ENCODE assay signal across 13 cellular contexts in the genomic region with DNA sequence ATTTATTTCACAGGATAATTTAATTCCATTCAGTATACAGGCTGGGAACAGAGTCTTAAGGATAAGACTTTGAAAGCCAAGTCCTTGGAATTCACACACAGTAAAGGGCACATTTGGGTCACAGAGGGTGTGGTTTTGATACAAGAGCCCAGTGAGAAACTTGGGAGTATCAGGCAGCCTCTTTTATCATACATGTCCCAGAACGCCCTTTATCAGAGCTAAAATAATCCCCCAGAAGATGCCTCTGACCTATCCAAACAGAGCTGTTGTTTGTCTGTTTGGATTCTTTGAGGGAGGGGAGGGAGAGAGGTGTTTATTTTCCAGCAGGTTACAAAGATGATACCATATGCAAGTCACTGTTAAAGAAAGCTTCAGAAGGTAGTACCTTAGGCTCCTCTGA.
A peak's percentile ranks its signal among the peaks of the same experiment; 100 is the strongest.
DNase-seq lines count a peak whose midpoint lies in the region; ATAC-seq and TF ChIP-seq lines count a peak whose summit lies in the region.
"Had no signal": no experiment of that assay in that cellular context is flagged by ENCODE, and none has a peak within 500 bp of the region (broad histone marks: within the 10 kb centered on the region; RNA-seq: fewer than 3 reads in every experiment).

No MANE protein-coding gene starts in this region.

- no peaks in the 10 kb centered on the region for H3K9me3 Mint-ChIP-seq in activated naive CD8-positive, alpha-beta T cell (ENCODE audit: low read depth)

- H3K27ac ChIP-seq in DND-41 (ENCODE audit: low read length) (0 out of 2 replicates have a peak overlapping the region, but pooled peaks have one; percentile 22), left ventricle myocardium inferior (replicated peaks) (peak overlapping the region; percentile 79), sigmoid colon (peak overlapping the region in 3 of 4 donors; percentile 22 to 44 (median 41)), brain microvascular endothelial cell (no peak overlapping the region), prostate gland (no peak overlapping the region)

- no peak overlapping the region for H2AFZ ChIP-seq in DND-41 (ENCODE audit: low read depth, low read length)

- no peak overlapping the region for H3K4me2 ChIP-seq in DND-41 (ENCODE audit: insufficient read depth, low read length)

- no peak for TF ChIP-seq POLR2A in sigmoid colon (IDR thresholded peaks at IDR 0.05)
- TF ChIP-seq POLR2A in prostate gland (IDR thresholded peaks at IDR 0.05) = no peak

- in situ Hi-C loops in brain microvascular endothelial cell (cut with HindIII; ENCODE audit: low pct_ligation_motif_present, low sequenced_read_pairs) = no loop called here

- 79 to 80% methylated on average over 1 of the region's 1 CpG for WGBS in sigmoid colon, 2 donors
- WGBS in prostate gland = 70% methylated on average over 1 of the region's 1 CpG

- H3K9me3 ChIP-seq in DND-41 (ENCODE audit: insufficient read depth, low read length, severe bottlenecking) = no peaks in the 10 kb centered on the region
- H3K9me3 ChIP-seq in left ventricle myocardium inferior (replicated peaks) = no peaks in the 10 kb centered on the region
- no peaks in the 10 kb centered on the region for H3K9me3 ChIP-seq in sigmoid colon
- H3K9me3 ChIP-seq in prostate gland = no peaks in the 10 kb centered on the region
- H3K9me3 ChIP-seq: MG63 had no signal

- H3K36me3 Mint-ChIP-seq in activated naive CD8-positive, alpha-beta T cell = peaks cover 29% of the 10 kb centered on the region

- no peaks in the 10 kb centered on the region for H3K4me1 ChIP-seq in DND-41 (ENCODE audit: insufficient read depth, low read length)
- peaks cover 48% of the 10 kb centered on the region for H3K4me1 ChIP-seq in left ventricle myocardium inferior
- H3K4me1 ChIP-seq in sigmoid colon = no peaks in the 10 kb centered on the region
- peaks cover 5% of the 10 kb centered on the region for H3K4me1 ChIP-seq in prostate gland (replicated peaks)

- H3K79me2 ChIP-seq in DND-41 (ENCODE audit: insufficient read depth, low read length) = no peaks in the 10 kb centered on the region

- DNase-seq in DND-41 (no peak), left ventricle myocardium inferior (no peak), sigmoid colon (no peak), brain microvascular endothelial cell (no peak), prostate gland (ENCODE audit: low spot score) (no peak), NCI-H748 treated with DMSO at 0.1 percent for 48 hours (lab: John Stamatoyannopoulos, UW) (no peak)
- DNase-seq: activated CD4-positive, alpha-beta T cell treated with anti-CD3 and anti-CD28 coated beads for 4 hours; HCEC 1CT; mesendoderm; MG63; T-helper 1 cell had no signal

- peaks cover 51% of the 10 kb centered on the region for H3K4me1 Mint-ChIP-seq in activated naive CD8-positive, alpha-beta T cell (ENCODE audit: low read depth)

- TF ChIP-seq CTCF in DND-41 (IDR thresholded peaks at IDR 0.05; ENCODE audit: borderline replicate concordance, extremely low read depth, low read length, poor library complexity, severe bottlenecking) = no peak
- no peak for TF ChIP-seq CTCF in left ventricle myocardium inferior (IDR thresholded peaks at IDR 0.05; ENCODE audit: borderline replicate concordance)
- TF ChIP-seq CTCF in sigmoid colon (IDR thresholded peaks at IDR 0.05) = no peak
- TF ChIP-seq CTCF in brain microvascular endothelial cell (IDR thresholded peaks at IDR 0.05; ENCODE audit: low read depth, low read length, missing control alignments) = no peak
- no peak for TF ChIP-seq CTCF in prostate gland (IDR thresholded peaks at IDR 0.05)

- intact Hi-C loops in left ventricle myocardium inferior (cut with micrococcal nuclease) (no loop called here), sigmoid colon (cut with DNase I) (no loop called here), prostate gland (cut with DNase I) (no loop called here)

- H3K27ac Mint-ChIP-seq in activated naive CD8-positive, alpha-beta T cell = peak overlapping the region; percentile 82

- no peaks in the 10 kb centered on the region for H3K27me3 ChIP-seq in DND-41 (ENCODE audit: insufficient read depth, low read length, poor library complexity)
- H3K27me3 ChIP-seq in left ventricle myocardium inferior (ENCODE audit: low read depth) = no peaks in the 10 kb centered on the region
- no peaks in the 10 kb centered on the region for H3K27me3 ChIP-seq in sigmoid colon
- H3K27me3 ChIP-seq in brain microvascular endothelial cell (replicated peaks) = no peaks in the 10 kb centered on the region
- H3K27me3 ChIP-seq in prostate gland (replicated peaks; ENCODE audit: insufficient read depth) = no peaks in the 10 kb centered on the region
- H3K27me3 ChIP-seq: MG63 had no signal

- no peak for TF ChIP-seq EP300 in sigmoid colon (IDR thresholded peaks at IDR 0.05)

- H3K4me3 ChIP-seq in DND-41 (ENCODE audit: low read depth in 1 of 2, low read length in 2 of 2) = no peak overlapping the region
- no peak overlapping the region for H3K4me3 ChIP-seq in left ventricle myocardium inferior
- no peak overlapping the region for H3K4me3 ChIP-seq in sigmoid colon
- H3K4me3 ChIP-seq in brain microvascular endothelial cell (ENCODE audit: low read depth, low read length) = no peak overlapping the region
- no peak overlapping the region for H3K4me3 ChIP-seq in prostate gland
- H3K4me3 ChIP-seq: MG63 had no signal

- H3K4me3 Mint-ChIP-seq in activated naive CD8-positive, alpha-beta T cell = no peak overlapping the region

- no peaks in the 10 kb centered on the region for H3K27me3 Mint-ChIP-seq in activated naive CD8-positive, alpha-beta T cell

- no peak overlapping the region for H3K9ac ChIP-seq in DND-41 (ENCODE audit: low read depth, low read length)

- H3K36me3 ChIP-seq in DND-41 (ENCODE audit: insufficient read depth, low read length) = peaks cover 88% of the 10 kb centered on the region
- peaks cover 11% of the 10 kb centered on the region for H3K36me3 ChIP-seq in left ventricle myocardium inferior
- no peaks in the 10 kb centered on the region for H3K36me3 ChIP-seq in sigmoid colon
- no peaks in the 10 kb centered on the region for H3K36me3 ChIP-seq in brain microvascular endothelial cell (replicated peaks)
- no peaks in the 10 kb centered on the region for H3K36me3 ChIP-seq in prostate gland
- H3K36me3 ChIP-seq: MG63 had no signal

- H4K20me1 ChIP-seq in DND-41 (ENCODE audit: insufficient read depth, low read length) = no peaks in the 10 kb centered on the region

- no peak for ATAC-seq in DND-41 (ENCODE audit: insufficient read depth, low read depth)
- no peak for ATAC-seq in HG03460 (IDR thresholded peaks at IDR 0.05; ENCODE audit: unreplicated experiment)

Comparison
In these comparisons a context has a peak if more than half of its experiments do, and no peak if none do; other contexts are left out.
1. H3K27ac ChIP-seq: peak in DND-41 (single experiment), left ventricle myocardium inferior (single experiment) and sigmoid colon (3 of 4); none in brain microvascular endothelial cell (single experiment) and prostate gland (0 of 2).